ENCODE assay signal across 15 cellular contexts in the genomic region with DNA sequence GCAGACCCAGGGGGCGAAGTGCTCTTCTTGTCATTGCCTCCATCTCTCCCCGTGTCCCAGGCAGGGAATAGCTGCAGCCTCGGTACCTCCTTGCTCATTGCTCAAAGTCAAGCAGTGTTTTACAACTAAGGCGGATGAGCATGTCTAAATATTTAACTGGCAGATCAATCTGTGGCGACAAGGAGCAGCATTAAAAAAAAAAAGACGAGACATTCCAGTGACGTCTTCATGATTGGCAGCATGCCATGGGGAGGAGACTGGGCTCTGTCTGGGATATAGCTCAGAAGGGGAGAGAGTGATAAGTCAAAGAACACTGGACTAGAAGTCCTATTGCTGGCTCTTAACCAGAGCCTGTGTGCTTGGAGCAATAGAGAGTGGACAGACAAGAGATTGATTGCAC.
DNase-seq lines count a peak whose midpoint lies in the region; ATAC-seq and TF ChIP-seq lines count a peak whose summit lies in the region.
"Had no signal": no experiment of that assay in that cellular context is flagged by ENCODE, and none has a peak within 500 bp of the region (broad histone marks: within the 10 kb centered on the region; RNA-seq: fewer than 3 reads in every experiment).

No MANE protein-coding gene starts in this region.

- no peak overlapping the region for H3K4me3 Mint-ChIP-seq in effector memory CD8-positive, alpha-beta T cell
- H3K4me3 Mint-ChIP-seq: WTC11 had no signal

- H3K36me3 Mint-ChIP-seq in effector memory CD8-positive, alpha-beta T cell (ENCODE audit: insufficient read depth): peaks cover 3% of the 10 kb centered on the region
- H3K36me3 Mint-ChIP-seq: WTC11 had no signal

- H3K27ac Mint-ChIP-seq in effector memory CD8-positive, alpha-beta T cell: no peak overlapping the region
- H3K27ac Mint-ChIP-seq: WTC11 had no signal

- no peaks in the 10 kb centered on the region for H3K4me1 Mint-ChIP-seq in effector memory CD8-positive, alpha-beta T cell (ENCODE audit: low read depth in 2 of 2)

- H3K4me3 ChIP-seq in fibroblast of the aortic adventitia (ENCODE audit: low read depth, low read length) (no peak overlapping the region), skeletal muscle cell (ENCODE audit: low read depth, low read length) (no peak overlapping the region)
- H3K4me3 ChIP-seq: psoas muscle had no signal

- peaks cover 22 to 37% of the 10 kb centered on the region in 2 donors for H3K27me3 Mint-ChIP-seq in effector memory CD8-positive, alpha-beta T cell

- DNase-seq in DMS 273 (lab: John Stamatoyannopoulos, UW; ENCODE audit: unreplicated experiment): peak; percentile 63
- DNase-seq in DMS 273 treated with DMSO at 0.1 percent for 48 hours (lab: John Stamatoyannopoulos, UW): no peak
- DNase-seq in NCI-H2227 treated with DMSO at 0.1 percent for 48 hours (lab: John Stamatoyannopoulos, UW): peak; percentile 12
- DNase-seq in fibroblast of the aortic adventitia (ENCODE audit: low read depth): peak; percentile 13
- peak; percentile 2 for DNase-seq in skeletal muscle cell (ENCODE audit: low read depth)
- no peak for DNase-seq in NCI-H1105 (lab: John Stamatoyannopoulos, UW)
- DNase-seq in effector memory CD8-positive, alpha-beta T cell: no peak
- DNase-seq in NCI-H226: no peak
- DNase-seq: activated T-cell treated with anti-CD3 and anti-CD28 coated beads for 4 hours, aorta, DMS79 treated with DMSO at 0.1 percent for 48 hours, hypothalamus, psoas muscle, SIG-M5 had no signal

- H3K9me3 Mint-ChIP-seq in effector memory CD8-positive, alpha-beta T cell: peaks cover 0 to 6% of the 10 kb centered on the region in 2 donors

- TF ChIP-seq CTCF in fibroblast of the aortic adventitia (IDR thresholded peaks at IDR 0.05; ENCODE audit: insufficient read depth, low read length): no peak

- ATAC-seq in effector memory CD8-positive, alpha-beta T cell (replicated peaks): no peak
- ATAC-seq: psoas muscle, WTC11 had no signal

Comparison
In these comparisons a context has a peak if more than half of its experiments do, and no peak if none do; other contexts are left out.
1. DNase-seq: peak in DMS 273 (single experiment), NCI-H2227 treated with DMSO at 0.1 percent for 48 hours (single experiment), fibroblast of the aortic adventitia (single experiment) and skeletal muscle cell (single experiment); none in DMS 273 treated with DMSO at 0.1 percent for 48 hours (single experiment), NCI-H1105 (single experiment), effector memory CD8-positive, alpha-beta T cell (0 of 3) and NCI-H226 (single experiment).